In genomic region chrX:155216179-155216939, GRCh38 we compare ENCODE assay signal across 8 cellular contexts. TPM values are rescaled to one million over a fixed set of nuclear protein-coding genes. Genes with fewer than 3 reads are reported as not detected.
DNase-seq lines count a peak whose midpoint lies in the region; ATAC-seq and TF ChIP-seq lines count a peak whose summit lies in the region.

TSS of gene VBP1 (plus strand) at chrX:155216460. CDS start at chrX:155216483, 23 bp downstream.

- peak within 1 kb of the TSS; percentile 92 for H3K27ac Mint-ChIP-seq in activated T-helper 2 cell treated with anti-CD3 and anti-CD28 coated beads, Interferon-gamma antibody, Interleukin-2, Interleukin-4, amounts not matched to agents 10 μg/mL and 5 μg/mL and 100 μg/mL, durations not matched to agents 14 hours and 24 hours and 36 hours
- peak within 1 kb of the TSS; percentile 90 to 97 (median 94) for H3K27ac Mint-ChIP-seq in naive thymus-derived CD8-positive, alpha-beta T cell

- peak within 1 kb of the TSS; percentile 74 for H3K4me3 ChIP-seq in LNCaP clone FGC (ENCODE audit: low read depth, low read length)
- peak within 1 kb of the TSS; percentile 79 for H3K4me3 ChIP-seq in RWPE2 (ENCODE audit: severe bottlenecking)
- H3K4me3 ChIP-seq in fibroblast of mammary gland (ENCODE audit: control insufficient read depth, low read depth, low read length) = peak within 1 kb of the TSS; percentile 81

- H3K27me3 Mint-ChIP-seq in activated T-helper 2 cell treated with anti-CD3 and anti-CD28 coated beads, Interferon-gamma antibody, Interleukin-2, Interleukin-4, amounts not matched to agents 10 μg/mL and 5 μg/mL and 100 μg/mL, durations not matched to agents 14 hours and 24 hours and 36 hours (ENCODE audit: low read depth) = no peaks in the 10 kb centered on the region
- no peaks in the 10 kb centered on the region for H3K27me3 Mint-ChIP-seq in naive thymus-derived CD8-positive, alpha-beta T cell

- H3K36me3 ChIP-seq in RWPE2 (ENCODE audit: low read depth) = peaks cover 12% of the 10 kb centered on the region

- H3K4me1 Mint-ChIP-seq in activated T-helper 2 cell treated with anti-CD3 and anti-CD28 coated beads, Interferon-gamma antibody, Interleukin-2, Interleukin-4, amounts not matched to agents 10 μg/mL and 5 μg/mL and 100 μg/mL, durations not matched to agents 14 hours and 24 hours and 36 hours (ENCODE audit: low read depth) = peaks cover 19% of the 10 kb centered on the region
- peaks cover 9 to 28% (median 24%) of the 10 kb centered on the region in 4 donors for H3K4me1 Mint-ChIP-seq in naive thymus-derived CD8-positive, alpha-beta T cell

- intact Hi-C loops in activated T-helper 2 cell treated with anti-CD3 and anti-CD28 coated beads, Interferon-gamma antibody, Interleukin-2, Interleukin-4, amounts not matched to agents 10 μg/mL and 5 μg/mL and 100 μg/mL, durations not matched to agents 14 hours and 24 hours and 36 hours (cut with micrococcal nuclease) = loop anchor here (2.0 to 5.0 kb wide), 3 partner anchors 48 to 234 kb away; partner anchors contain the start of gene RAB39B

- TF ChIP-seq CTCF in LNCaP clone FGC (IDR thresholded peaks at IDR 0.05; ENCODE audit: control insufficient read depth, extremely low read depth, insufficient read depth) = peak; percentile 29; the same call in 1 of the 2 replicates
- peak; percentile 44 for TF ChIP-seq CTCF in RWPE2 (IDR thresholded peaks at IDR 0.05; ENCODE audit: poor library complexity, severe bottlenecking)
- TF ChIP-seq CTCF in fibroblast of mammary gland (conservative IDR thresholded peaks at IDR 0.05; ENCODE audit: control insufficient read depth, insufficient read depth, low read depth, low read length) = no peak

- peak within 1 kb of the TSS; percentile 55 for H3K27ac ChIP-seq in RWPE2 (ENCODE audit: poor library complexity, severe bottlenecking)

- DNase-seq in ELF-1 (ENCODE audit: low read depth, low spot score) (peak; percentile 99), H4 (ENCODE audit: low spot score) (peak; percentile 97), LNCaP clone FGC (ENCODE audit: low read depth) (peak; percentile 87), RWPE2 (ENCODE audit: low spot score) (peak; percentile 91), fibroblast of mammary gland (ENCODE audit: low read depth) (peak; percentile 93)
- DNase-seq in activated T-helper 2 cell treated with anti-CD3 and anti-CD28 coated beads, Interferon-gamma antibody, Interleukin-2, Interleukin-4, amounts not matched to agents 10 μg/mL and 5 μg/mL and 100 μg/mL, durations not matched to agents 14 hours and 24 hours and 36 hours (ENCODE audit: low spot score) = peak; percentile 83
- DNase-seq in naive thymus-derived CD8-positive, alpha-beta T cell = peak; percentile 72 to 93 (median 82)
- peak; percentile 72 to 85 (median 82) for DNase-seq in stimulated activated naive CD4-positive, alpha-beta T cell (lab: John Stamatoyannopoulos, UW)

- POLR2A ChIA-PET in naive thymus-derived CD8-positive, alpha-beta T cell (lab: Charles Lee) = interaction anchor here (0.6 to 3.0 kb wide), 9 partner anchors 10 to 190 kb away, joined by 3 to 20 read pairs (median 4); partner anchors contain the start of genes BRCC3, FUNDC2 and RAB39B

- peak; percentile 98 for ATAC-seq in RWPE2 (ENCODE audit: low read depth)
- ATAC-seq in naive thymus-derived CD8-positive, alpha-beta T cell = peak; percentile 97 to 98

- no peaks in the 10 kb centered on the region for H3K9me3 ChIP-seq in RWPE2 (ENCODE audit: severe bottlenecking)

- peaks cover 3% of the 10 kb centered on the region for H3K36me3 Mint-ChIP-seq in activated T-helper 2 cell treated with anti-CD3 and anti-CD28 coated beads, Interferon-gamma antibody, Interleukin-2, Interleukin-4, amounts not matched to agents 10 μg/mL and 5 μg/mL and 100 μg/mL, durations not matched to agents 14 hours and 24 hours and 36 hours (ENCODE audit: low read depth)
- H3K36me3 Mint-ChIP-seq in naive thymus-derived CD8-positive, alpha-beta T cell = peaks cover 0 to 4% (median 1%) of the 10 kb centered on the region in 3 donors

- no peaks in the 10 kb centered on the region for H3K4me1 ChIP-seq in RWPE2 (ENCODE audit: insufficient read depth, poor library complexity, severe bottlenecking)

- H3K4me3 Mint-ChIP-seq in activated T-helper 2 cell treated with anti-CD3 and anti-CD28 coated beads, Interferon-gamma antibody, Interleukin-2, Interleukin-4, amounts not matched to agents 10 μg/mL and 5 μg/mL and 100 μg/mL, durations not matched to agents 14 hours and 24 hours and 36 hours (ENCODE audit: low read depth) = peak within 1 kb of the TSS; percentile 98
- peak within 1 kb of the TSS; percentile 88 to 98 (median 96) for H3K4me3 Mint-ChIP-seq in naive thymus-derived CD8-positive, alpha-beta T cell

- no peaks in the 10 kb centered on the region for H3K9me3 Mint-ChIP-seq in activated T-helper 2 cell treated with anti-CD3 and anti-CD28 coated beads, Interferon-gamma antibody, Interleukin-2, Interleukin-4, amounts not matched to agents 10 μg/mL and 5 μg/mL and 100 μg/mL, durations not matched to agents 14 hours and 24 hours and 36 hours
- no peaks in the 10 kb centered on the region for H3K9me3 Mint-ChIP-seq in naive thymus-derived CD8-positive, alpha-beta T cell

- H3K27me3 ChIP-seq in RWPE2 (ENCODE audit: insufficient read depth, poor library complexity, severe bottlenecking) = no peaks in the 10 kb centered on the region

RNA-seq across cellular contexts. Expression of gene VBP1, which starts in this region (rescaled TPM):
- total RNA-seq in H4 (2014; rRNA removed; shearing (Covaris generic)) = 126 and 140 TPM in 2 replicates
- 73.7 and 76.3 TPM in 2 replicates for total RNA-seq in activated T-helper 2 cell treated with anti-CD3 and anti-CD28 coated beads, Interferon-gamma antibody, Interleukin-2, Interleukin-4, amounts not matched to agents 10 μg/mL and 5 μg/mL and 100 μg/mL, durations not matched to agents 14 hours and 24 hours and 36 hours
- total RNA-seq in naive thymus-derived CD8-positive, alpha-beta T cell = 10 to 100 TPM; 30.7 to 35.2 TPM
- polyA plus RNA-seq in naive thymus-derived CD8-positive, alpha-beta T cell = 100 to 1,000 TPM in 1 of 3 donors, 10 to 100 TPM in 2; 78.9 to 112 (median 99.8) TPM

Comparison
In these comparisons a context has a peak if more than half of its experiments do, and no peak if none do; other contexts are left out.
1. Peak in every context shown above with its lines: DNase-seq, ATAC-seq, H3K4me3 ChIP-seq and H3K27ac ChIP-seq.